ENCODE assay signal across 8 cellular contexts in genomic region chr11:3641701-3642070, GRCh38. TPM values are rescaled to one million over a fixed set of nuclear protein-coding genes. Genes with fewer than 3 reads are reported as not detected.
DNase-seq lines count a peak whose midpoint lies in the region; ATAC-seq and TF ChIP-seq lines count a peak whose summit lies in the region.

A gene with protein sequence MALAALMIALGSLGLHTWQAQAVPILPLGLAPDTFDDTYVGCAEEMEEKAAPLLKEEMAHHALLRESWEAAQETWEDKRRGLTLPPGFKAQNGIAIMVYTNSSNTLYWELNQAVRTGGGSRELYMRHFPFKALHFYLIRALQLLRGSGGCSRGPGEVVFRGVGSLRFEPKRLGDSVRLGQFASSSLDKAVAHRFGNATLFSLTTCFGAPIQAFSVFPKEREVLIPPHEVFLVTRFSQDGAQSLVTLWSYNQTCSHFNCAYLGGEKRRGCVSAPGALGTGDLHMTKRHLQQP (minus strand): TSS chr11:3641992. CDS start chr11:3641862, 130 bp downstream.

- H3K4me1 Mint-ChIP-seq in CD14-positive monocyte: peaks cover 27% of the 10 kb centered on the region
- H3K4me1 Mint-ChIP-seq in osteocyte (ENCODE audit: unreplicated experiment): peaks cover 12% of the 10 kb centered on the region

- TF ChIP-seq CTCF in CD14-positive monocyte (IDR thresholded peaks at IDR 0.05) (no peak), RWPE2 (IDR thresholded peaks at IDR 0.05; ENCODE audit: poor library complexity, severe bottlenecking) (no peak), esophagus squamous epithelium (IDR thresholded peaks at IDR 0.05) (no peak), osteocyte (IDR thresholded peaks at IDR 0.05) (no peak)

- H3K36me3 ChIP-seq in RWPE2 (ENCODE audit: low read depth) (no peaks in the 10 kb centered on the region), esophagus squamous epithelium (no peaks in the 10 kb centered on the region)

- H3K27me3 ChIP-seq in RWPE2 (ENCODE audit: insufficient read depth, poor library complexity, severe bottlenecking): no peaks in the 10 kb centered on the region
- H3K27me3 ChIP-seq in esophagus squamous epithelium: peaks cover 0 to 21% (median 0%) of the 10 kb centered on the region in 4 donors

- H3K36me3 Mint-ChIP-seq in CD14-positive monocyte (peaks cover 0 to 4% of the 10 kb centered on the region in 2 donors), osteocyte (ENCODE audit: unreplicated experiment) (peaks cover 3% of the 10 kb centered on the region)

- H3K27me3 Mint-ChIP-seq in CD14-positive monocyte (ENCODE audit: low read depth in 3 of 3) (peaks cover 19 to 40% (median 30%) of the 10 kb centered on the region in 3 donors), osteocyte (ENCODE audit: unreplicated experiment) (peaks cover 11% of the 10 kb centered on the region)

- TF ChIP-seq POLR2A in esophagus squamous epithelium (IDR thresholded peaks at IDR 0.05): no peak

- peak within 1 kb of the TSS; percentile 80 to 93 for H3K4me3 Mint-ChIP-seq in CD14-positive monocyte
- peak within 1 kb of the TSS; percentile 77 for H3K4me3 Mint-ChIP-seq in osteocyte (ENCODE audit: unreplicated experiment)

- peak within 1 kb of the TSS in 4 of 7 donors; percentile 50 to 77 (median 61) for H3K27ac Mint-ChIP-seq in CD14-positive monocyte
- no peak within 1 kb of the TSS for H3K27ac Mint-ChIP-seq in osteocyte (ENCODE audit: unreplicated experiment)

- H3K4me3 ChIP-seq in RWPE2 (ENCODE audit: severe bottlenecking) (peak within 1 kb of the TSS; percentile 32), esophagus squamous epithelium (peak within 1 kb of the TSS; percentile 32 to 68 (median 52))

- H3K27ac ChIP-seq in RWPE2 (ENCODE audit: poor library complexity, severe bottlenecking): no peak within 1 kb of the TSS
- H3K27ac ChIP-seq in esophagus squamous epithelium: peak within 1 kb of the TSS in 2 of 4 donors; percentile 0 to 73

- DNase-seq in CD14-positive monocyte (ENCODE audit: low spot score) (no peak), RWPE2 (ENCODE audit: low spot score) (no peak), esophagus squamous epithelium (lab: John Stamatoyannopoulos, UW) (no peak), osteocyte (ENCODE audit: extremely low spot score, unreplicated experiment) (no peak), NCI-H1694 treated with DMSO at 0.1 percent for 48 hours (lab: John Stamatoyannopoulos, UW) (no peak), posterior vena cava (ENCODE audit: low spot score) (no peak), NCI-H1436 treated with DMSO at 0.1 percent for 48 hours (lab: John Stamatoyannopoulos, UW) (no peak)
- DNase-seq in stimulated activated naive CD4-positive, alpha-beta T cell treated with Interleukin-2 at 50 U/mL for 16 hours (lab: John Stamatoyannopoulos, UW): no peak

- WGBS in esophagus squamous epithelium, 2 donors: 0 to 42% methylated on average over 2 to 3 of the region's 21 CpGs

- peaks cover 0 to 20% (median 9%) of the 10 kb centered on the region in 7 donors for H3K9me3 Mint-ChIP-seq in CD14-positive monocyte
- peaks cover 5% of the 10 kb centered on the region for H3K9me3 Mint-ChIP-seq in osteocyte (ENCODE audit: unreplicated experiment)

- intact Hi-C loops in CD14-positive monocyte (cut with micrococcal nuclease) (no loop called here), esophagus squamous epithelium (cut with DNase I) (no loop called here), posterior vena cava (cut with DNase I) (no loop called here)

- ATAC-seq in RWPE2 (ENCODE audit: low read depth): no peak

- no peaks in the 10 kb centered on the region for H3K9me3 ChIP-seq in RWPE2 (ENCODE audit: severe bottlenecking)
- H3K9me3 ChIP-seq in esophagus squamous epithelium: no peaks in the 10 kb centered on the region

- H3K4me1 ChIP-seq in RWPE2 (ENCODE audit: insufficient read depth, poor library complexity, severe bottlenecking): no peaks in the 10 kb centered on the region
- H3K4me1 ChIP-seq in esophagus squamous epithelium: peaks cover 10 to 22% (median 10%) of the 10 kb centered on the region in 3 donors

RNA-seq across cellular contexts. Expression of the gene that starts here (rescaled TPM):
- not detected for polyA plus RNA-seq in CD14-positive monocyte
- total RNA-seq in esophagus squamous epithelium: under 1 TPM in 1 of 4 donors, not detected in 3; 0.76 TPM
- 0.38 and 0.57 TPM in 2 replicates for total RNA-seq in osteocyte
- not detected for total RNA-seq in posterior vena cava
